ENCODE assay signal across 19 cellular contexts in genomic region chr6:82553863-82554531, GRCh38.
A peak's percentile ranks its signal among the peaks of the same experiment; 100 is the strongest.
DNase-seq lines count a peak whose midpoint lies in the region; FAIRE-seq and TF ChIP-seq lines count a peak whose summit lies in the region.
"Had no signal": no experiment of that assay in that cellular context is flagged by ENCODE, and none has a peak within 500 bp of the region (broad histone marks: within the 10 kb centered on the region; RNA-seq: fewer than 3 reads in every experiment).

No MANE protein-coding gene starts in this region.

- no peak overlapping the region for H2BK5ac ChIP-seq in trophoblast cell (ENCODE audit: low read depth, low read length, poor library complexity)

- no peak overlapping the region for H2AK5ac ChIP-seq in trophoblast cell (ENCODE audit: low read length)

- H3K79me1 ChIP-seq in trophoblast cell (ENCODE audit: low read length): no peaks in the 10 kb centered on the region

- H3K4me3 ChIP-seq in HEK293 (ENCODE audit: low read depth, low read length) (no peak overlapping the region), astrocyte of the spinal cord (ENCODE audit: low read depth, low read length) (no peak overlapping the region), fibroblast of villous mesenchyme (ENCODE audit: low read depth, low read length) (no peak overlapping the region), trophoblast cell (ENCODE audit: low read depth, low read length) (no peak overlapping the region)
- H3K4me3 ChIP-seq: A549, BLaER1, GM12878, K562 had no signal

- no peaks in the 10 kb centered on the region for H3K4me1 Mint-ChIP-seq in CD14-positive monocyte
- H3K4me1 Mint-ChIP-seq: CD4-positive, CD25-positive, alpha-beta regulatory T cell had no signal

- no peak for TF ChIP-seq POLR2A in H54 (IDR thresholded peaks at IDR 0.05; ENCODE audit: low read depth, low read length)

- H4K8ac ChIP-seq in trophoblast cell (ENCODE audit: low read depth, low read length): no peak overlapping the region

- no peak overlapping the region for H3K18ac ChIP-seq in trophoblast cell (ENCODE audit: low read length)

- H3K9me3 Mint-ChIP-seq in CD14-positive monocyte: peaks cover 2 to 17% (median 10%) of the 10 kb centered on the region in 7 donors

- H3K27me3 ChIP-seq in trophoblast cell (ENCODE audit: insufficient read depth, low read length): no peaks in the 10 kb centered on the region
- H3K27me3 ChIP-seq: BLaER1 had no signal

- H3K4me2 ChIP-seq in trophoblast cell (ENCODE audit: low read length): no peak overlapping the region
- H3K4me2 ChIP-seq: A549, BLaER1 had no signal

- no CpG with 5 or more reads among the region's 2 CpGs for WGBS in trophoblast cell (ENCODE audit: extremely low coverage, insufficient coverage, insufficient read length)

- H3K4me1 ChIP-seq in HEK293 (ENCODE audit: control insufficient read depth, insufficient read depth, low read length): no peaks in the 10 kb centered on the region
- no peaks in the 10 kb centered on the region for H3K4me1 ChIP-seq in trophoblast cell (ENCODE audit: control insufficient read depth in 1 of 2, insufficient read depth in 2 of 2, low read length in 2 of 2)
- H3K4me1 ChIP-seq: A549, BLaER1 had no signal

- no peak overlapping the region for H3K23ac ChIP-seq in trophoblast cell (ENCODE audit: low read length)

- POLR2A ChIA-PET in HEK293 (lab: Yijun Ruan, JAX): no interaction called here

- FAIRE-seq in H54 (lab: Jason Lieb, UNC): no peak
- FAIRE-seq: A549, GM12878, GM18507, K562 had no signal

- no peak overlapping the region for H4K12ac ChIP-seq in trophoblast cell (ENCODE audit: low read depth, low read length)

- CTCF ChIA-PET in HEK293 (lab: Yijun Ruan, JAX): no interaction called here

- DNase-seq in astrocyte of the spinal cord (ENCODE audit: low read depth, low spot score) (peak; percentile 31), fibroblast of villous mesenchyme (ENCODE audit: low read depth) (peak; percentile 8), trophoblast cell (peak; percentile 14 to 72), H54 (ENCODE audit: insufficient read length, low spot score) (no peak), occipital lobe (lab: John Stamatoyannopoulos, UW) (no peak), CD14-positive monocyte (ENCODE audit: low spot score) (no peak)
- DNase-seq in activated naive CD4-positive, alpha-beta T cell (lab: John Stamatoyannopoulos, UW): no peak
- DNase-seq: AML-193; Calu3; CD4-positive, CD25-positive, alpha-beta regulatory T cell; DMS 273 treated with DMSO at 0.1 percent for 48 hours; DMS79; GOT3 had no signal

- H2BK12ac ChIP-seq in trophoblast cell (ENCODE audit: low read length): no peak overlapping the region

- no peak overlapping the region for H3K27ac Mint-ChIP-seq in CD14-positive monocyte
- H3K27ac Mint-ChIP-seq: CD4-positive, CD25-positive, alpha-beta regulatory T cell had no signal

- H3K9me3 ChIP-seq in HEK293 (ENCODE audit: control insufficient read depth, insufficient read depth, low read depth, low read length) (no peaks in the 10 kb centered on the region), trophoblast cell (ENCODE audit: insufficient read depth, low read depth, low read length) (no peaks in the 10 kb centered on the region)
- H3K9me3 ChIP-seq: A549, BLaER1 had no signal

- TF ChIP-seq CTCF in HEK293 (tag by site-specific recombination; IDR thresholded peaks at IDR 0.05): no peak
- no peak for TF ChIP-seq CTCF in astrocyte of the spinal cord (IDR thresholded peaks at IDR 0.05; ENCODE audit: low read depth, low read length)
- TF ChIP-seq CTCF in fibroblast of villous mesenchyme (IDR thresholded peaks at IDR 0.05; ENCODE audit: insufficient read depth, low read depth, low read length): no peak
- no peak for TF ChIP-seq CTCF in CD14-positive monocyte (IDR thresholded peaks at IDR 0.05)

- H2BK120ac ChIP-seq in trophoblast cell (ENCODE audit: insufficient read depth, low read length, poor library complexity): no peak overlapping the region

- H3K36me3 ChIP-seq in HEK293 (ENCODE audit: control insufficient read depth in 2 of 2, insufficient read depth in 1 of 2, low read length in 2 of 2) (no peaks in the 10 kb centered on the region), trophoblast cell (ENCODE audit: control insufficient read depth in 1 of 2, insufficient read depth in 2 of 2, low read length in 2 of 2) (no peaks in the 10 kb centered on the region)
- H3K36me3 ChIP-seq: BLaER1 had no signal

- H3K36me3 Mint-ChIP-seq in CD14-positive monocyte: no peaks in the 10 kb centered on the region
- H3K36me3 Mint-ChIP-seq: CD4-positive, CD25-positive, alpha-beta regulatory T cell had no signal

- H3K9ac ChIP-seq in trophoblast cell (ENCODE audit: low read length): no peak overlapping the region
- H3K9ac ChIP-seq: BLaER1 had no signal

- H4K91ac ChIP-seq in trophoblast cell (ENCODE audit: low read depth, low read length): no peak overlapping the region

- no peak overlapping the region for H3K4me3 Mint-ChIP-seq in CD14-positive monocyte
- H3K4me3 Mint-ChIP-seq: CD4-positive, CD25-positive, alpha-beta regulatory T cell had no signal

- H3K27me3 Mint-ChIP-seq in CD14-positive monocyte (ENCODE audit: low read depth in 3 of 3): peaks cover 0 to 2% (median 0%) of the 10 kb centered on the region in 3 donors
- H3K27me3 Mint-ChIP-seq: CD4-positive, CD25-positive, alpha-beta regulatory T cell had no signal

- H2AFZ ChIP-seq in trophoblast cell (ENCODE audit: insufficient read depth, low read length, poor library complexity): no peak overlapping the region

- H3K14ac ChIP-seq in trophoblast cell (ENCODE audit: low read length): no peak overlapping the region

- intact Hi-C loops in CD14-positive monocyte (cut with micrococcal nuclease): no loop called here

- H3K79me2 ChIP-seq in trophoblast cell (ENCODE audit: control insufficient read depth, insufficient read depth, low read length, poor library complexity): no peaks in the 10 kb centered on the region

- H3K27ac ChIP-seq in HEK293 (ENCODE audit: extremely low read depth, low read depth, low read length) (no peak overlapping the region), trophoblast cell (ENCODE audit: low read depth, low read length) (no peak overlapping the region)
- H3K27ac ChIP-seq: A549, BLaER1 had no signal

- no peak overlapping the region for H3K4ac ChIP-seq in trophoblast cell (ENCODE audit: low read depth, low read length)

- in situ Hi-C loops in astrocyte of the spinal cord (cut with HindIII; ENCODE audit: low sequenced_read_pairs): no loop called here

TF ChIP-seq in HEK293, 187 proteins besides CTCF, POLR2A, EP300 and RAD21:
- TF ChIP-seq PRDM10 (tag by site-specific recombination; IDR thresholded peaks at IDR 0.05) (no peak), ZIC2 (tag by site-specific recombination; IDR thresholded peaks at IDR 0.05) (peak; percentile 48; the same call in 1 of the 2 replicates)

Comparison
In these comparisons a context has a peak if more than half of its experiments do, and no peak if none do; other contexts are left out.
1. DNase-seq: peak in astrocyte of the spinal cord (single experiment), fibroblast of villous mesenchyme (single experiment) and trophoblast cell (2 of 2); none in H54 (single experiment), occipital lobe (single experiment), activated naive CD4-positive, alpha-beta T cell (0 of 4) and CD14-positive monocyte (single experiment).